ENCODE assay signal across 22 cellular contexts in the genomic region with DNA sequence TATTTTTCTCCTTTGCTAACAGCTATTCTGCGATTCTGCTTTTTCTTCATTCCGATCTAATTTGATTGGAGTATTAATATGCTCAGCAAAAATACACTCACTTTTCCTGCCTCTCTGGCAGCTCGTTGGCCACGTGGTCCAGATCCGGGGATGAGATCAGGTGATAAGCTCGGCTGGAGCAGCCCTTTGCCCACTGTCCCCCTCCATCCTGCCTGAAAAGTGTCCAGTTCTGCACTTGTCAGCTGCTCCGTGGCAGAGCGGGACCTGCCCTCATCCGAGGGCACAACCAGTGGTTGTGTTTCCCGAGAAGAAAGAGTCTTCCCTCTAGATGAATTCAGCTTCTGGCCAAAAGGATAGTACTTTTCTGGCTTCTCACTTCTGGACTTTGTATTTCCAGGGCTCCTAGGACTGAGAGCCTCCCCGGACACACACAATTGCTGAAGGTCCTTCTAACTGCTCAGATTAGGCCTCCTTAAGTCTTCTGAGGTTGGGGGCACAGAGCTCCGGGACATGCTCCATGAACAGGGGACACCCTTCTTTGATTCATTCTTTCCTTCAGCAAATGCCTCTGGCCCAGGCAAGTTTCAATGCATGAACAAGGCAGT.
"Had no signal": no experiment of that assay in that cellular context is flagged by ENCODE, and none has a peak within 500 bp of the region (broad histone marks: within the 10 kb centered on the region; RNA-seq: fewer than 3 reads in every experiment).

No MANE protein-coding gene starts in this region.

- ATAC-seq: activated T-helper 17 cell treated with anti-CD3 and anti-CD28 coated beads, Interleukin-2, amount 50 U/mL, for 72 hours; heart right ventricle; left cardiac atrium; mucosa of descending colon had no signal

- H3K27me3 ChIP-seq: breast epithelium had no signal

- H3K4me1 ChIP-seq: heart right ventricle had no signal

- H3K27me3 Mint-ChIP-seq: activated naive CD8-positive, alpha-beta T cell treated with anti-CD3 and anti-CD28 coated beads, Interleukin-2, amount 10 ng/mL, durations not matched to agents 7 days and 5 days; activated T-cell treated with anti-CD3 and anti-CD28 coated beads, Interleukin-2, amount 50 U/mL, for 24 hours; type B pancreatic cell had no signal

- H3K9me3 ChIP-seq: breast epithelium, heart right ventricle, mucosa of descending colon, thoracic aorta had no signal

- DNase-seq: activated CD4-positive, alpha-beta T cell treated with anti-CD3 and anti-CD28 coated beads for 48 hours; activated CD4-positive, CD25-positive, alpha-beta regulatory T cell; activated CD8-positive, alpha-beta memory T cell treated with anti-CD3 and anti-CD28 coated beads, Interleukin-2, amount 50 U/mL, for 4 hours; activated naive CD4-positive, alpha-beta T cell treated with anti-CD3 and anti-CD28 coated beads for 36 hours; activated naive CD8-positive, alpha-beta T cell treated with anti-CD3 and anti-CD28 coated beads, Interleukin-2, amount 10 ng/mL, durations not matched to agents 7 days and 5 days; activated T-cell treated with anti-CD3 and anti-CD28 coated beads, Interleukin-2, amount 50 U/mL, for 24 hours; amniotic stem cell; cerebellar nuclear complex; heart right ventricle; islet precursor cell; left cardiac atrium; mesenchymal stem cell; mucosa of descending colon; nephron progenitor cell; nucleus accumbens; stimulated activated CD4-positive, alpha-beta T cell treated with anti-CD3 and anti-CD28 coated beads, Interleukin-4, amount 100 ng/mL, for 1 hour; stimulated activated naive CD4-positive, alpha-beta T cell treated with Interleukin-2 at 50 U/mL for 16 hours had no signal

- H3K4me1 Mint-ChIP-seq: activated naive CD8-positive, alpha-beta T cell treated with anti-CD3 and anti-CD28 coated beads, Interleukin-2, amount 10 ng/mL, durations not matched to agents 7 days and 5 days; activated T-helper 17 cell treated with anti-CD3 and anti-CD28 coated beads, Interleukin-2, amount 50 U/mL, for 72 hours had no signal

- H3K4me3 ChIP-seq: breast epithelium, heart right ventricle, mucosa of descending colon, thoracic aorta had no signal

- H3K36me3 Mint-ChIP-seq: activated naive CD8-positive, alpha-beta T cell treated with anti-CD3 and anti-CD28 coated beads, Interleukin-2, amount 10 ng/mL, durations not matched to agents 7 days and 5 days; type B pancreatic cell had no signal

- H3K9me3 Mint-ChIP-seq: activated naive CD4-positive, alpha-beta T cell treated with anti-CD3 and anti-CD28 coated beads for 36 hours; activated naive CD8-positive, alpha-beta T cell treated with anti-CD3 and anti-CD28 coated beads, Interleukin-2, amount 10 ng/mL, durations not matched to agents 7 days and 5 days; activated T-helper 17 cell treated with anti-CD3 and anti-CD28 coated beads, Interleukin-2, amount 50 U/mL, for 72 hours; type B pancreatic cell had no signal

- H3K27ac ChIP-seq: breast epithelium, epithelial cell of prostate, heart right ventricle, thoracic aorta had no signal

- H3K4me3 Mint-ChIP-seq: activated naive CD4-positive, alpha-beta T cell treated with anti-CD3 and anti-CD28 coated beads for 36 hours; activated naive CD8-positive, alpha-beta T cell treated with anti-CD3 and anti-CD28 coated beads, Interleukin-2, amount 10 ng/mL, durations not matched to agents 7 days and 5 days; activated T-cell treated with anti-CD3 and anti-CD28 coated beads, Interleukin-2, amount 50 U/mL, for 24 hours; activated T-helper 17 cell treated with anti-CD3 and anti-CD28 coated beads, Interleukin-2, amount 50 U/mL, for 72 hours; nephron progenitor cell; type B pancreatic cell had no signal

- H3K36me3 ChIP-seq: breast epithelium, heart right ventricle, thoracic aorta had no signal

- H3K27ac Mint-ChIP-seq: activated naive CD4-positive, alpha-beta T cell treated with anti-CD3 and anti-CD28 coated beads for 36 hours; activated naive CD8-positive, alpha-beta T cell treated with anti-CD3 and anti-CD28 coated beads, Interleukin-2, amount 10 ng/mL, durations not matched to agents 7 days and 5 days; activated T-cell treated with anti-CD3 and anti-CD28 coated beads, Interleukin-2, amount 50 U/mL, for 24 hours; activated T-helper 17 cell treated with anti-CD3 and anti-CD28 coated beads, Interleukin-2, amount 50 U/mL, for 72 hours; nephron progenitor cell; type B pancreatic cell had no signal
